ENCODE assay signal across 8 cellular contexts in the genomic region with DNA sequence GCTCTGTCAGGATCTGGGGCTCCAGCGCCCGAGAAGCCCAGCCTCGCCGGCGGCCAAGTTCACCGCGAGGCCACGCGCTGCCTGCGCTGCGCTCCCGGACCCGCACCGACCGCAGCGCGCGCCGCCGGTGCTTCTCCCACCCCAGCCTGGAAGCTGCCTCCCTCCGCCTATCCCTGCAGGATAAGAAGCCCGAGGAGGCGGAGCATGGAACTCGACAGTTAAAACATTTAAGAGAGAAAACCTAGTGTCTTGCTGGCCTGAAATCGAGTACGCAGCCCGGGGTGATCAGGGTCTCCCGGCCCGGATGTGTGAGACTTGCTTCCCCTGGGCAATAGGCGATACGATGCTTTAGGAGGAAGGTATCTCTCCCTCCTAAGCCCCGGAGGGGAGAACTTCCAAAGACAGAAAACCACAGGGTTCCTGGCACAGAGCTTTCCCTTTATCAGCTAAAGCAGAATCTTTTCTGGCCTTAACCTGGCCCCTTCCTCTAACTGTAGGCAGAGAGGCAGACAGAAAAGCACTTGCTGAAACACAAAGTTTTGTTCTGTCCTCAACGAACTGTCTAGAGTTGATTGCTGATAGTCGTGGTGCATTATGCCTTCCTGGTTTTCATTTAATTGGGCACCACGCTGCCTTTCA.
DNase-seq lines count a peak whose midpoint lies in the region; ATAC-seq and TF ChIP-seq lines count a peak whose summit lies in the region.
"Not testable (repeated sequence)": the region's sequence is repeated elsewhere in the genome, so short reads cannot be mapped to it uniquely, and the experiment has no call there.

No MANE protein-coding gene starts in this region.

- not testable (repeated sequence) for H3K27me3 ChIP-seq in A673 (replicated peaks; ENCODE audit: insufficient read depth, low read depth, low read length, poor library complexity); left ventricle myocardium inferior (ENCODE audit: low read depth); neuronal stem cell (ENCODE audit: control insufficient read depth in 3 of 3, insufficient read depth in 3 of 3, low read depth in 1 of 3, low read length in 3 of 3)

- H3K4me3 Mint-ChIP-seq in T-cell (peak overlapping the region in 2 of 3 donors; percentile 24 to 54), brain (peak overlapping the region in 3 of 5 experiments; percentile 45 to 68 (median 51))

- intact Hi-C loops in A673 (cut with micrococcal nuclease; ENCODE audit: unreplicated experiment); left ventricle myocardium inferior (cut with micrococcal nuclease): not testable (repeated sequence)

- TF ChIP-seq CTCF in A673 (conservative IDR thresholded peaks at IDR 0.05; ENCODE audit: low read depth, low read length); brain (conservative IDR thresholded peaks at IDR 0.05); left ventricle myocardium inferior (IDR thresholded peaks at IDR 0.05; ENCODE audit: borderline replicate concordance): not testable (repeated sequence)

- H3K36me3 ChIP-seq in A673 (ENCODE audit: insufficient read depth, low read length, poor library complexity, severe bottlenecking); left ventricle myocardium inferior; neuronal stem cell (replicated peaks in 1 of 2; ENCODE audit: control insufficient read depth in 2 of 2, insufficient read depth in 2 of 2, low read length in 2 of 2): not testable (repeated sequence)

- H3K23ac ChIP-seq in neuronal stem cell (ENCODE audit: low read depth, low read length, poor library complexity) = not testable (repeated sequence)

- CTCF ChIA-PET in A673 (lab: Charles Lee); T-cell (lab: Charles Lee): not testable (repeated sequence)

- H3K9me3 ChIP-seq in A673 (ENCODE audit: low read depth, low read length, poor library complexity, severe bottlenecking); left ventricle myocardium inferior (replicated peaks); neuronal stem cell (replicated peaks in 1 of 2; ENCODE audit: control insufficient read depth in 2 of 2, insufficient read depth in 1 of 2, low read depth in 1 of 2, low read length in 2 of 2): not testable (repeated sequence)

- H3K14ac ChIP-seq in neuronal stem cell (ENCODE audit: low read length) = not testable (repeated sequence)

- no CpG with 5 or more reads among the region's 35 CpGs for WGBS in neuronal stem cell (ENCODE audit: extremely low coverage in 2 of 2, insufficient read length in 2 of 2, insufficient replicate concordance in 1 of 2), 2 donors

- H2BK15ac ChIP-seq in neuronal stem cell (ENCODE audit: low read length) = not testable (repeated sequence)

- not testable (repeated sequence) for H3K79me1 ChIP-seq in neuronal stem cell (ENCODE audit: low read depth, low read length)

- H3K4ac ChIP-seq in neuronal stem cell (ENCODE audit: low read length) = not testable (repeated sequence)

- not testable (repeated sequence) for H3K4me3 ChIP-seq in A673 (ENCODE audit: low read depth, low read length, poor library complexity, severe bottlenecking); neuronal stem cell (ENCODE audit: low read length in 2 of 2)
- peak overlapping the region; percentile 55 for H3K4me3 ChIP-seq in left ventricle myocardium inferior

- H3K18ac ChIP-seq in neuronal stem cell (ENCODE audit: low read length) = not testable (repeated sequence)

- H2BK5ac ChIP-seq in neuronal stem cell (ENCODE audit: low read length) = not testable (repeated sequence)

- H3K36me3 Mint-ChIP-seq in T-cell, brain: not testable (repeated sequence)

- H4K91ac ChIP-seq in neuronal stem cell (ENCODE audit: low read depth, low read length, poor library complexity) = not testable (repeated sequence)

- not testable (repeated sequence) for H2AFZ ChIP-seq in neuronal stem cell (ENCODE audit: low read length)

- H3K4me1 ChIP-seq in A673 (ENCODE audit: insufficient read depth, low read length, poor library complexity, severe bottlenecking); left ventricle myocardium inferior; neuronal stem cell (ENCODE audit: control insufficient read depth in 2 of 2, insufficient read depth in 1 of 2, low read depth in 1 of 2, low read length in 2 of 2): not testable (repeated sequence)

- H2BK12ac ChIP-seq in neuronal stem cell (ENCODE audit: low read length) = not testable (repeated sequence)

- not testable (repeated sequence) for BruUV-seq in A673 (replicated peaks; lab: Mats Ljungman, UMichigan)

- H3K27me3 Mint-ChIP-seq in T-cell, brain: not testable (repeated sequence)

- ATAC-seq in T-cell (replicated peaks in 1 of 4) (peak in 3 of 4 experiments; percentile 44 to 66 (median 57)), esophagus mucosa (peak; percentile 20)
- ATAC-seq in stimulated activated naive CD8-positive, alpha-beta T cell treated with anti-CD3 and anti-CD28 coated beads, Interleukin-15, Interleukin-2, amounts not matched to agents 100 U/mL and 50 U/mL, for 24 hours = peak; percentile 12

- not testable (repeated sequence) for H3K4me1 Mint-ChIP-seq in T-cell, brain

- DNase-seq in A673 (ENCODE audit: low spot score) (peak; percentile 0), T-cell (peak in 1 of 34 experiments; percentile 13), left ventricle myocardium inferior (peak; percentile 29), left kidney (ENCODE audit: low read depth, low spot score) (peak; percentile 79)
- DNase-seq in neuronal stem cell (ENCODE audit: low spot score) = not testable (repeated sequence)
- DNase-seq in stimulated activated naive CD8-positive, alpha-beta T cell treated with anti-CD3 and anti-CD28 coated beads, Interleukin-15, Interleukin-2, amounts not matched to agents 100 U/mL and 50 U/mL, for 24 hours = peak; percentile 20

- POLR2A ChIA-PET in A673 (lab: Charles Lee; ENCODE audit: low non-redundant PET); T-cell (lab: Charles Lee): not testable (repeated sequence)

- peak overlapping the region; percentile 45 for H3K4me2 ChIP-seq in neuronal stem cell (ENCODE audit: insufficient read depth, low read length, poor library complexity, severe bottlenecking)

- not testable (repeated sequence) for H3K27ac ChIP-seq in A673 (ENCODE audit: low read depth, low read length, poor library complexity, severe bottlenecking); neuronal stem cell (replicated peaks; ENCODE audit: low read length)
- H3K27ac ChIP-seq in left ventricle myocardium inferior (replicated peaks) = peak overlapping the region; percentile 4

- H3K9ac ChIP-seq in neuronal stem cell (ENCODE audit: low read depth, low read length, poor library complexity) = peak overlapping the region; percentile 81

- H2BK120ac ChIP-seq in neuronal stem cell (ENCODE audit: low read depth, low read length) = not testable (repeated sequence)

- H2AK5ac ChIP-seq in neuronal stem cell (ENCODE audit: low read depth, low read length) = not testable (repeated sequence)

- not testable (repeated sequence) for H3K9me3 Mint-ChIP-seq in T-cell, brain

- peak overlapping the region in 1 of 2 donors; percentile 76 for H3K27ac Mint-ChIP-seq in T-cell
- not testable (repeated sequence) for H3K27ac Mint-ChIP-seq in brain

- H4K8ac ChIP-seq in neuronal stem cell (ENCODE audit: low read depth, low read length) = not testable (repeated sequence)
